In genomic region chr15:61124195-61124594, GRCh38 we compare ENCODE assay signal across 8 cellular contexts.
"Had no signal": no experiment of that assay in that cellular context is flagged by ENCODE, and none has a peak within 500 bp of the region (broad histone marks: within the 10 kb centered on the region; RNA-seq: fewer than 3 reads in every experiment).

No MANE protein-coding gene starts in this region.

- H3K4me3 Mint-ChIP-seq: H9, HFFc6 had no signal

- H2AFZ ChIP-seq: GM23248 had no signal

- H3K27ac ChIP-seq: GM23248 had no signal

- H3K4me3 ChIP-seq: GM23248, HAP-1 had no signal

- H3K9me3 Mint-ChIP-seq: H9, HFFc6 had no signal

- H3K9ac ChIP-seq: GM23248 had no signal

- H3K36me3 ChIP-seq: HAP-1 had no signal

- H3K4me1 ChIP-seq: HAP-1 had no signal

- ATAC-seq: HCT116 had no signal

- DNase-seq: GM23248, GOT3, H7, H9, HCEC 1CT, HFFc6 had no signal

- H3K27ac Mint-ChIP-seq: H9, HFFc6 had no signal
